In genomic region chr5:122996102-122996501, GRCh38 we compare ENCODE assay signal across 1 cellular context.
TF ChIP-seq lines count a peak whose summit lies in the region.

No MANE protein-coding gene starts in this region.

TF ChIP-seq in HepG2, 621 proteins besides CTCF, POLR2A, EP300 and RAD21 (continued from another document):
- no peak for TF ChIP-seq ELK4 (CRISPR knock-in tag; IDR thresholded peaks at IDR 0.05; ENCODE audit: borderline replicate concordance)
- TF ChIP-seq GLI4 (CRISPR knock-in tag; IDR thresholded peaks at IDR 0.05; ENCODE audit: borderline replicate concordance), result no peak
- TF ChIP-seq JDP2 (CRISPR knock-in tag; IDR thresholded peaks at IDR 0.05; ENCODE audit: borderline replicate concordance), result no peak
